1 cellular context compared by ENCODE assay signal in genomic region chr5:145945620-145946111, GRCh38.
TF ChIP-seq lines count a peak whose summit lies in the region.

No MANE protein-coding gene starts in this region.

TF ChIP-seq in HCT116, 20 proteins besides CTCF, POLR2A, EP300 and RAD21 (continued from another document):
- TF ChIP-seq ZBTB33 (IDR thresholded peaks at IDR 0.05; ENCODE audit: extremely low read depth, insufficient replicate concordance, low read length) (no peak), CBX3 (IDR thresholded peaks at IDR 0.05; ENCODE audit: low read depth) (no peak), ATF3 (IDR thresholded peaks at IDR 0.05) (no peak), JUND (IDR thresholded peaks at IDR 0.05) (no peak), YY1 (IDR thresholded peaks at IDR 0.05; ENCODE audit: extremely low read depth, insufficient replicate concordance, low read depth, low read length) (no peak), ZNF274 (IDR thresholded peaks at IDR 0.05; ENCODE audit: low read depth, low read length) (no peak), MAX (IDR thresholded peaks at IDR 0.05) (no peak), EZH2 (IDR thresholded peaks at IDR 0.05) (no peak), FOSL1 (IDR thresholded peaks at IDR 0.05; ENCODE audit: low read depth) (no peak), SP1 (IDR thresholded peaks at IDR 0.05; ENCODE audit: low read depth) (no peak), SIN3A (IDR thresholded peaks at IDR 0.05; ENCODE audit: low read depth) (no peak), ZFX (IDR thresholded peaks at IDR 0.05) (no peak), SRF (IDR thresholded peaks at IDR 0.05; ENCODE audit: low read depth) (no peak), ELF1 (IDR thresholded peaks at IDR 0.05; ENCODE audit: borderline replicate concordance, low read depth) (no peak)
